Comparison of ENCODE assay signal across 1 cellular context in genomic region chr9:33211695-33212393, GRCh38.
TF ChIP-seq lines count a peak whose summit lies in the region.

No MANE protein-coding gene starts in this region.

TF ChIP-seq in WTC11, 78 proteins besides CTCF, POLR2A, EP300 and RAD21:
- TF ChIP-seq ZNF263 (CRISPR knock-in tag; IDR thresholded peaks at IDR 0.05; ENCODE audit: low read depth) (no peak), CBFB (CRISPR knock-in tag; IDR thresholded peaks at IDR 0.05; ENCODE audit: low read depth) (no peak), ZNF423 (CRISPR knock-in tag; IDR thresholded peaks at IDR 0.05) (peak; percentile 20; the same call in 1 of the 2 replicates)
